ENCODE assay signal across 1 cellular context in genomic region chr10:34555653-34556052, GRCh38.
TF ChIP-seq lines count a peak whose summit lies in the region.

No MANE protein-coding gene starts in this region.

TF ChIP-seq in IMR-90, 13 proteins besides CTCF, POLR2A, EP300 and RAD21:
- no peak for TF ChIP-seq RFX5 (IDR thresholded peaks at IDR 0.05; ENCODE audit: low read depth, low read length)
- no peak for TF ChIP-seq NFE2L2 (IDR thresholded peaks at IDR 0.05; ENCODE audit: low read depth, low read length)
- TF ChIP-seq MAZ (IDR thresholded peaks at IDR 0.05; ENCODE audit: borderline replicate concordance, low read depth, low read length) = no peak
- TF ChIP-seq, protein P1, sequence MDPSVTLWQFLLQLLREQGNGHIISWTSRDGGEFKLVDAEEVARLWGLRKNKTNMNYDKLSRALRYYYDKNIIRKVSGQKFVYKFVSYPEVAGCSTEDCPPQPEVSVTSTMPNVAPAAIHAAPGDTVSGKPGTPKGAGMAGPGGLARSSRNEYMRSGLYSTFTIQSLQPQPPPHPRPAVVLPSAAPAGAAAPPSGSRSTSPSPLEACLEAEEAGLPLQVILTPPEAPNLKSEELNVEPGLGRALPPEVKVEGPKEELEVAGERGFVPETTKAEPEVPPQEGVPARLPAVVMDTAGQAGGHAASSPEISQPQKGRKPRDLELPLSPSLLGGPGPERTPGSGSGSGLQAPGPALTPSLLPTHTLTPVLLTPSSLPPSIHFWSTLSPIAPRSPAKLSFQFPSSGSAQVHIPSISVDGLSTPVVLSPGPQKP (IDR thresholded peaks at IDR 0.05; ENCODE audit: borderline replicate concordance, low read depth, low read length) = no peak
TF ChIP-seq in IMR-90: peak in this region for 0.
